ENCODE assay signal across 8 cellular contexts in genomic region chr14:50943943-50944646, GRCh38. TPM values are rescaled to one million over a fixed set of nuclear protein-coding genes. Genes with fewer than 3 reads are reported as not detected.
DNase-seq lines count a peak whose midpoint lies in the region; ATAC-seq, FAIRE-seq and TF ChIP-seq lines count a peak whose summit lies in the region.

TSS of gene PYGL (minus strand) at chr14:50944483. CDS start at chr14:50944403, 80 bp downstream.

- FAIRE-seq in frontal cortex (lab: Jason Lieb, UNC) (no peak), urothelium cell line (lab: Jason Lieb, UNC) (peak; percentile 98)

- H3K36me3 ChIP-seq in neural cell (ENCODE audit: insufficient read depth, low read length) = no peaks in the 10 kb centered on the region

- H3K36me3 Mint-ChIP-seq in activated T-cell treated with anti-CD3 and anti-CD28 coated beads, Interleukin-2, amount 50 U/mL, for 4 hours (ENCODE audit: insufficient read depth) = no peaks in the 10 kb centered on the region

- no peak within 1 kb of the TSS for H3K27ac ChIP-seq in neural cell (ENCODE audit: low read length)

- H2AFZ ChIP-seq in neural cell (ENCODE audit: low read depth, low read length) = no peak within 1 kb of the TSS

- DNase-seq in DMS79 treated with DMSO at 0.1 percent for 48 hours (lab: John Stamatoyannopoulos, UW) (peak; percentile 59), DMS79 (lab: John Stamatoyannopoulos, UW) (no peak), HFF-Myc (ENCODE audit: extremely low read depth, low read depth) (no peak), NCI-H510A (lab: John Stamatoyannopoulos, UW) (peak; percentile 41), frontal cortex (ENCODE audit: low spot score in 2 of 2) (peak; percentile 68 to 72), urothelium cell line (ENCODE audit: low spot score) (peak; percentile 96)
- peak; percentile 15 for DNase-seq in activated T-cell treated with anti-CD3 and anti-CD28 coated beads, Interleukin-2, amount 50 U/mL, for 4 hours

- H3K4me3 ChIP-seq in HFF-Myc (replicated peaks; ENCODE audit: low read depth, low read length) (peak within 1 kb of the TSS; percentile 94), neural cell (ENCODE audit: low read length) (peak within 1 kb of the TSS; percentile 78)

- H3K9me2 ChIP-seq in neural cell (ENCODE audit: insufficient read depth, low read length) = no peaks in the 10 kb centered on the region

- peaks cover 10% of the 10 kb centered on the region for H3K4me1 Mint-ChIP-seq in activated T-cell treated with anti-CD3 and anti-CD28 coated beads, Interleukin-2, amount 50 U/mL, for 4 hours (ENCODE audit: low read depth)

- H3K27me3 Mint-ChIP-seq in activated T-cell treated with anti-CD3 and anti-CD28 coated beads, Interleukin-2, amount 50 U/mL, for 4 hours (ENCODE audit: low read depth) = peaks cover 30% of the 10 kb centered on the region

- H3K9ac ChIP-seq in neural cell (ENCODE audit: low read length) = peak within 1 kb of the TSS; percentile 27

- H3K9me3 ChIP-seq in neural cell (ENCODE audit: low read length) = no peaks in the 10 kb centered on the region

- no peak for TF ChIP-seq EP300 in neural cell (conservative IDR thresholded peaks at IDR 0.05; ENCODE audit: poor library complexity, severe bottlenecking)

- TF ChIP-seq CTCF in HFF-Myc (IDR thresholded peaks at IDR 0.05; ENCODE audit: low read depth, low read length, missing control alignments) (no peak), neural cell (IDR thresholded peaks at IDR 0.05; ENCODE audit: poor library complexity, severe bottlenecking) (peak; percentile 42)

- H3K4me3 Mint-ChIP-seq in activated T-cell treated with anti-CD3 and anti-CD28 coated beads, Interleukin-2, amount 50 U/mL, for 4 hours = peak within 1 kb of the TSS; percentile 81

- H3F3A ChIP-seq in neural cell (ENCODE audit: insufficient read depth, low read length, poor library complexity, severe bottlenecking) = no peaks in the 10 kb centered on the region

- peaks cover 28% of the 10 kb centered on the region for H3K27me3 ChIP-seq in neural cell (ENCODE audit: insufficient read depth, low read depth, low read length)

- peak within 1 kb of the TSS; percentile 24 for H3K4me2 ChIP-seq in neural cell (ENCODE audit: low read length)

- peak; percentile 75 to 78 for ATAC-seq in activated T-cell treated with anti-CD3 and anti-CD28 coated beads, Interleukin-2, amount 50 U/mL, for 4 hours

- peak; percentile 36 for TF ChIP-seq RAD21 in neural cell (conservative IDR thresholded peaks at IDR 0.05)

- no peaks in the 10 kb centered on the region for H4K20me1 ChIP-seq in neural cell (ENCODE audit: insufficient read depth)

- H3K9me3 Mint-ChIP-seq in activated T-cell treated with anti-CD3 and anti-CD28 coated beads, Interleukin-2, amount 50 U/mL, for 4 hours = no peaks in the 10 kb centered on the region

- H3K79me2 ChIP-seq in neural cell (replicated peaks; ENCODE audit: insufficient read depth, low read length) = no peaks in the 10 kb centered on the region

TF ChIP-seq in neural cell, 6 proteins besides CTCF, POLR2A, EP300 and RAD21:
- TF ChIP-seq SMC3 (conservative IDR thresholded peaks at IDR 0.05; ENCODE audit: poor library complexity) = peak; percentile 43
- TF ChIP-seq POLR2AphosphoS5 (IDR thresholded peaks at IDR 0.05) = peak; percentile 16
- peak; percentile 55 for TF ChIP-seq MXI1 (conservative IDR thresholded peaks at IDR 0.05; ENCODE audit: poor library complexity, severe bottlenecking)
- TF ChIP-seq EZH2 (IDR thresholded peaks at IDR 0.05; ENCODE audit: borderline replicate concordance, insufficient read depth, low read length, poor library complexity, severe bottlenecking) = no peak

RNA-seq across cellular contexts. Expression of gene PYGL, which starts in this region (rescaled TPM):
- under 1 TPM; 0.16 to 0.25 (median 0.22) TPM for total RNA-seq in activated T-cell treated with anti-CD3 and anti-CD28 coated beads, Interleukin-2, amount 50 U/mL, for 4 hours
- total RNA-seq in frontal cortex = 4.5 TPM
- polyA plus RNA-seq in neural cell = 0.10 TPM in 1 of 2 replicates, not detected in the other
- polyA minus RNA-seq in neural cell = 0.24 TPM in 1 of 2 replicates, not detected in the other

Comparison
In these comparisons a context has a peak if more than half of its experiments do, and no peak if none do; other contexts are left out.
1. DNase-seq: peak in DMS79 treated with DMSO at 0.1 percent for 48 hours (single experiment), NCI-H510A (single experiment), frontal cortex (2 of 2) and urothelium cell line (single experiment); none in DMS79 (single experiment) and HFF-Myc (single experiment).
2. Peak in DNase-seq and ATAC-seq in activated T-cell treated with anti-CD3 and anti-CD28 coated beads, Interleukin-2, amount 50 U/mL, for 4 hours; RNA of the gene not detected or under 1 TPM.